ENCODE assay signal across 8 cellular contexts in genomic region chr7:12638851-12639467, GRCh38. TPM values are rescaled to one million over a fixed set of nuclear protein-coding genes. Genes with fewer than 3 reads are reported as not detected.
DNase-seq lines count a peak whose midpoint lies in the region; ATAC-seq, FAIRE-seq and TF ChIP-seq lines count a peak whose summit lies in the region.

No MANE protein-coding gene starts in this region.

- H3K9me2 ChIP-seq in SU-DHL-6 (replicated peaks; ENCODE audit: insufficient read depth, low read length): no peaks in the 10 kb centered on the region

- H3F3A ChIP-seq in SU-DHL-6 (ENCODE audit: insufficient read depth) (no peaks in the 10 kb centered on the region), smooth muscle cell (ENCODE audit: low read depth) (no peaks in the 10 kb centered on the region)

- no peaks in the 10 kb centered on the region for H3K4me1 ChIP-seq in smooth muscle cell (ENCODE audit: low read depth)

- no peak overlapping the region for H3K4me3 ChIP-seq in SU-DHL-6 (ENCODE audit: insufficient read depth, low read length, poor library complexity, severe bottlenecking)
- H3K4me3 ChIP-seq in smooth muscle cell: no peak overlapping the region

- H3K79me2 ChIP-seq in SU-DHL-6 (ENCODE audit: insufficient read depth, low read length) (no peaks in the 10 kb centered on the region), smooth muscle cell (ENCODE audit: low read depth) (no peaks in the 10 kb centered on the region)

- H3K9me3 ChIP-seq in SU-DHL-6 (ENCODE audit: insufficient read depth, low read length): no peaks in the 10 kb centered on the region
- H3K9me3 ChIP-seq in smooth muscle cell (replicated peaks; ENCODE audit: low read depth): no peaks in the 10 kb centered on the region

- no peaks in the 10 kb centered on the region for H3K36me3 ChIP-seq in SU-DHL-6 (ENCODE audit: low read length)
- H3K36me3 ChIP-seq in smooth muscle cell (ENCODE audit: low read depth): no peaks in the 10 kb centered on the region

- FAIRE-seq in frontal cortex (lab: Jason Lieb, UNC): peak; percentile 97

- no peak overlapping the region for H3K27ac ChIP-seq in SU-DHL-6 (ENCODE audit: low read depth, low read length)
- no peak overlapping the region for H3K27ac ChIP-seq in smooth muscle cell (ENCODE audit: low read depth)
- no peak overlapping the region for H3K27ac ChIP-seq in caudate nucleus (ENCODE audit: low read depth, low read length)

- no peaks in the 10 kb centered on the region for H4K20me1 ChIP-seq in SU-DHL-6 (ENCODE audit: low read depth, low read length)
- no peaks in the 10 kb centered on the region for H4K20me1 ChIP-seq in smooth muscle cell (ENCODE audit: low read depth)

- 29% methylated on average over 6 of the region's 6 CpGs for WGBS in smooth muscle cell (ENCODE audit: low lambda C conversion rate)

- DNase-seq in DMS53 (lab: John Stamatoyannopoulos, UW) (peak; percentile 78), M059J (ENCODE audit: low read depth) (peak; percentile 57), frontal cortex (ENCODE audit: low spot score in 2 of 2) (peak in 1 of 2 donors; percentile 10), smooth muscle cell (lab: John Stamatoyannopoulos, UW; ENCODE audit: unreplicated experiment) (no peak), caudate nucleus (lab: John Stamatoyannopoulos, UW) (no peak)
- DNase-seq in stimulated activated CD4-positive, alpha-beta T cell treated with anti-CD3 and anti-CD28 coated beads, Interleukin-12 subunit alpha, Interleukin-12 subunit beta, amount 100 ng/mL, for 4 hours: no peak

- H3K27me3 ChIP-seq in SU-DHL-6 (ENCODE audit: low read length) (no peaks in the 10 kb centered on the region), smooth muscle cell (ENCODE audit: low read depth) (no peaks in the 10 kb centered on the region)

- H2AFZ ChIP-seq in SU-DHL-6 (ENCODE audit: low read depth, low read length, severe bottlenecking) (no peak overlapping the region), smooth muscle cell (ENCODE audit: low read depth) (no peak overlapping the region)

- ATAC-seq in GM19463 (IDR thresholded peaks at IDR 0.05; ENCODE audit: unreplicated experiment): peak; percentile 28

- H3K4me2 ChIP-seq in SU-DHL-6 (ENCODE audit: low read depth, low read length, poor library complexity, severe bottlenecking) (no peak overlapping the region), smooth muscle cell (peak overlapping the region; percentile 66)

- TF ChIP-seq CTCF in SU-DHL-6 (IDR thresholded peaks at IDR 0.05; ENCODE audit: insufficient read depth, low read length, poor library complexity, severe bottlenecking) (peak; percentile 53), smooth muscle cell (IDR thresholded peaks at IDR 0.05; ENCODE audit: borderline replicate concordance, insufficient read depth, poor library complexity, severe bottlenecking) (peak; percentile 76)

- H3K9ac ChIP-seq in SU-DHL-6 (ENCODE audit: low read length): no peak overlapping the region
- H3K9ac ChIP-seq in smooth muscle cell (ENCODE audit: low read depth): no peak overlapping the region

RNA-seq across cellular contexts. Expression of gene ARL4A, which starts 48.5 kb away (rescaled TPM):
- total RNA-seq in M059J (2014; rRNA removed; shearing (Covaris generic)): 31.7 and 44.5 TPM in 2 replicates
- total RNA-seq in frontal cortex (49.7 TPM), smooth muscle cell (86.6 and 112 TPM in 2 replicates)
- polyA plus RNA-seq in smooth muscle cell: 97.3 and 113 TPM in 2 replicates

Comparison
In these comparisons a context has a peak if more than half of its experiments do, and no peak if none do; other contexts are left out.
1. DNase-seq: peak in DMS53 (single experiment) and M059J (single experiment); none in smooth muscle cell (single experiment), stimulated activated CD4-positive, alpha-beta T cell treated with anti-CD3 and anti-CD28 coated beads, Interleukin-12 subunit alpha, Interleukin-12 subunit beta, amount 100 ng/mL, for 4 hours (single experiment) and caudate nucleus (0 of 61).